ENCODE assay signal across 9 cellular contexts in the genomic region with DNA sequence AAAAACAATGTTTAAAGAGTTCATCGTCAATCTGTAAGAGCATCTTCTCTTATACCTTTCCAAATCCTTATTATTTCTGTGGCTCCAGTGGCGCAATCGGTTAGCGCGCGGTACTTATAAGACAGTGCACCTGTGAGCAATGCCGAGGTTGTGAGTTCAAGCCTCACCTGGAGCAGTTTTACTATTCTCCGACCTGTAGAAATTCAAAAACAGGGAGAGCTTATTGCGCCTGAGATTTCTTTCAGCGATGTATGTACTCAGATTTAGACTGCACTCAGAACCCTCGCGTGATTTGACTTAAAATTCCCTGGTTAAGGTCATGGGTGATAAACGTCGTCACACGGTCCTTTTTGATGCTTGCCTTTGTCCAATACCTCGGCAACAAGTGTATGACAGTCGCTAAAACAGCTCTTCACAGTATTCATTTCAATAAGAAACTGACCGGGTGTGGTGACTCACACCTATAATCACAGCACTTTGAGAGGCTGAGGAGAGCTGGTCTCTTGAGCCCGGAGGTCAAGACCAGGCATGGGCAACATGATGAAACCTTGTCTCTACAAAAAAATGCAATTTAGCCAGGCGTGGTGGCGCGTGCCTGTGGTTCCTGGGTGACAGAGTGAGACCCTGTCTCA. TPM values are rescaled to one million over a fixed set of nuclear protein-coding genes. Genes with fewer than 3 reads are reported as not detected.
DNase-seq lines count a peak whose midpoint lies in the region; ATAC-seq and TF ChIP-seq lines count a peak whose summit lies in the region.
"Had no signal": no experiment of that assay in that cellular context is flagged by ENCODE, and none has a peak within 500 bp of the region (broad histone marks: within the 10 kb centered on the region; RNA-seq: fewer than 3 reads in every experiment).

No MANE protein-coding gene starts in this region.

- CTCF ChIA-PET in CD4-positive, alpha-beta memory T cell (lab: Charles Lee; ENCODE audit: partially characterized antibody): no interaction called here

- H3K4me3 Mint-ChIP-seq in CD4-positive, alpha-beta memory T cell: peak overlapping the region; percentile 33 to 83 (median 74)
- H3K4me3 Mint-ChIP-seq in activated naive CD8-positive, alpha-beta T cell treated with anti-CD3 and anti-CD28 coated beads for 36 hours: peak overlapping the region; percentile 54
- H3K4me3 Mint-ChIP-seq in CD14-positive monocyte: peak overlapping the region in 1 of 2 donors; percentile 54

- no peak for TF ChIP-seq CTCF in CD14-positive monocyte (IDR thresholded peaks at IDR 0.05)

- peak in 4 of 5 donors; percentile 19 to 54 (median 34) for DNase-seq in CD4-positive, alpha-beta memory T cell
- DNase-seq in Karpas-422 (no peak), iris pigment epithelial cell (ENCODE audit: low read depth) (peak; percentile 63), CD14-positive monocyte (ENCODE audit: low spot score) (no peak), NCI-H2081 treated with DMSO at 0.1 percent for 48 hours (lab: John Stamatoyannopoulos, UW) (no peak), SKM-1 treated with dmso at 0.1 percent for 144 hours (lab: John Stamatoyannopoulos, UW; ENCODE audit: unreplicated experiment) (no peak)
- peak; percentile 35 for DNase-seq in activated naive CD8-positive, alpha-beta T cell treated with anti-CD3 and anti-CD28 coated beads for 36 hours
- DNase-seq: Peyer's patch had no signal

- H3K27ac Mint-ChIP-seq in CD4-positive, alpha-beta memory T cell: peak overlapping the region in 1 of 7 donors; percentile 86
- no peak overlapping the region for H3K27ac Mint-ChIP-seq in activated naive CD8-positive, alpha-beta T cell treated with anti-CD3 and anti-CD28 coated beads for 36 hours
- no peak overlapping the region for H3K27ac Mint-ChIP-seq in CD14-positive monocyte

- H3K27me3 Mint-ChIP-seq in CD4-positive, alpha-beta memory T cell: peaks cover 32 to 34% of the 10 kb centered on the region in 2 donors
- peaks cover 58% of the 10 kb centered on the region for H3K27me3 Mint-ChIP-seq in activated naive CD8-positive, alpha-beta T cell treated with anti-CD3 and anti-CD28 coated beads for 36 hours
- peaks cover 40 to 60% (median 44%) of the 10 kb centered on the region in 3 donors for H3K27me3 Mint-ChIP-seq in CD14-positive monocyte (ENCODE audit: low read depth in 3 of 3)

- H3K27ac ChIP-seq in CD4-positive, alpha-beta memory T cell (ENCODE audit: low read depth, low read length): no peak overlapping the region
- H3K27ac ChIP-seq in Karpas-422 (ENCODE audit: low read length): no peak overlapping the region
- H3K27ac ChIP-seq: Peyer's patch had no signal

- no peaks in the 10 kb centered on the region for H3K9me2 ChIP-seq in Karpas-422 (replicated peaks; ENCODE audit: insufficient read depth, low read length)

- intact Hi-C loops in CD4-positive, alpha-beta memory T cell (cut with micrococcal nuclease): no loop called here
- intact Hi-C loops in CD14-positive monocyte (cut with micrococcal nuclease): no loop called here

- peaks cover 2 to 18% (median 13%) of the 10 kb centered on the region in 8 donors for H3K9me3 Mint-ChIP-seq in CD4-positive, alpha-beta memory T cell
- peaks cover 5% of the 10 kb centered on the region for H3K9me3 Mint-ChIP-seq in activated naive CD8-positive, alpha-beta T cell treated with anti-CD3 and anti-CD28 coated beads for 36 hours
- H3K9me3 Mint-ChIP-seq in CD14-positive monocyte: peaks cover 0 to 30% (median 19%) of the 10 kb centered on the region in 7 donors

- H3K4me1 Mint-ChIP-seq in CD4-positive, alpha-beta memory T cell: peaks cover 8 to 25% (median 19%) of the 10 kb centered on the region in 4 donors
- peaks cover 21% of the 10 kb centered on the region for H3K4me1 Mint-ChIP-seq in activated naive CD8-positive, alpha-beta T cell treated with anti-CD3 and anti-CD28 coated beads for 36 hours
- peaks cover under 1% of the 10 kb centered on the region for H3K4me1 Mint-ChIP-seq in CD14-positive monocyte

- H3K4me3 ChIP-seq in CD4-positive, alpha-beta memory T cell (ENCODE audit: low read length in 2 of 2): no peak overlapping the region
- H3K4me3 ChIP-seq in Karpas-422 (ENCODE audit: low read length): no peak overlapping the region
- H3K4me3 ChIP-seq: Peyer's patch had no signal

- no peaks in the 10 kb centered on the region for H3K9me3 ChIP-seq in CD4-positive, alpha-beta memory T cell (ENCODE audit: control insufficient read depth in 1 of 2, low read length in 2 of 2)
- no peaks in the 10 kb centered on the region for H3K9me3 ChIP-seq in Karpas-422 (ENCODE audit: low read length)
- H3K9me3 ChIP-seq: Peyer's patch had no signal

- peak overlapping the region; percentile 11 for H3K4me2 ChIP-seq in Karpas-422 (ENCODE audit: low read depth, low read length, poor library complexity, severe bottlenecking)

- POLR2A ChIA-PET in CD4-positive, alpha-beta memory T cell (lab: Charles Lee; ENCODE audit: partially characterized antibody): no interaction called here

- no peak overlapping the region for H3K9ac ChIP-seq in Karpas-422 (ENCODE audit: low read length)

- H3K27me3 ChIP-seq in CD4-positive, alpha-beta memory T cell (ENCODE audit: insufficient read depth, low read length): no peaks in the 10 kb centered on the region
- no peaks in the 10 kb centered on the region for H3K27me3 ChIP-seq in Karpas-422 (ENCODE audit: low read length)
- H3K27me3 ChIP-seq: Peyer's patch had no signal

- no peak overlapping the region for H2AFZ ChIP-seq in Karpas-422 (ENCODE audit: low read length)

- peaks cover 3% of the 10 kb centered on the region for H3K4me1 ChIP-seq in CD4-positive, alpha-beta memory T cell (ENCODE audit: insufficient read depth, low read length)
- H3K4me1 ChIP-seq in Karpas-422 (ENCODE audit: low read length): peaks cover 1% of the 10 kb centered on the region
- H3K4me1 ChIP-seq: Peyer's patch had no signal

- no peaks in the 10 kb centered on the region for H3K36me3 ChIP-seq in CD4-positive, alpha-beta memory T cell (ENCODE audit: insufficient read depth, low read length)
- H3K36me3 ChIP-seq in Karpas-422 (ENCODE audit: insufficient read depth, low read length): no peaks in the 10 kb centered on the region
- H3K36me3 ChIP-seq: Peyer's patch had no signal

- peaks cover 0 to 1% of the 10 kb centered on the region in 2 donors for H3K36me3 Mint-ChIP-seq in CD4-positive, alpha-beta memory T cell
- H3K36me3 Mint-ChIP-seq in activated naive CD8-positive, alpha-beta T cell treated with anti-CD3 and anti-CD28 coated beads for 36 hours: no peaks in the 10 kb centered on the region
- no peaks in the 10 kb centered on the region for H3K36me3 Mint-ChIP-seq in CD14-positive monocyte

- no peaks in the 10 kb centered on the region for H4K20me1 ChIP-seq in Karpas-422 (ENCODE audit: insufficient read depth, low read depth, low read length)

- ATAC-seq in GM18517 (IDR thresholded peaks at IDR 0.05; ENCODE audit: unreplicated experiment): no peak

- no peaks in the 10 kb centered on the region for H3K79me2 ChIP-seq in Karpas-422 (ENCODE audit: low read length)

RNA-seq across cellular contexts. Expression of a gene that starts 11.9 kb away (rescaled TPM):
- total RNA-seq in CD4-positive, alpha-beta memory T cell: not detected
- not detected for polyA plus RNA-seq in CD4-positive, alpha-beta memory T cell
- total RNA-seq in Karpas-422 (2014; rRNA removed; shearing (Covaris generic); ENCODE audit: low replicate concordance): not detected in 2 replicates
- not detected for total RNA-seq in activated naive CD8-positive, alpha-beta T cell treated with anti-CD3 and anti-CD28 coated beads for 36 hours
- not detected for polyA plus RNA-seq in CD14-positive monocyte
- total RNA-seq: Peyer's patch had no signal

RNA-seq across cellular contexts. Expression of a gene that starts 22.0 kb away (rescaled TPM):
- total RNA-seq in CD4-positive, alpha-beta memory T cell: not detected
- not detected for polyA plus RNA-seq in CD4-positive, alpha-beta memory T cell
- not detected in 2 replicates for total RNA-seq in Karpas-422 (2014; rRNA removed; shearing (Covaris generic); ENCODE audit: low replicate concordance)
- not detected for total RNA-seq in activated naive CD8-positive, alpha-beta T cell treated with anti-CD3 and anti-CD28 coated beads for 36 hours
- polyA plus RNA-seq in CD14-positive monocyte: not detected
- total RNA-seq: Peyer's patch had no signal

Comparison
In these comparisons a context has a peak if more than half of its experiments do, and no peak if none do; other contexts are left out.
1. DNase-seq: peak in CD4-positive, alpha-beta memory T cell (4 of 5), activated naive CD8-positive, alpha-beta T cell treated with anti-CD3 and anti-CD28 coated beads for 36 hours (single experiment) and iris pigment epithelial cell (single experiment); none in Karpas-422 (single experiment), CD14-positive monocyte (single experiment), NCI-H2081 treated with DMSO at 0.1 percent for 48 hours (single experiment) and SKM-1 treated with dmso at 0.1 percent for 144 hours (single experiment).